In genomic region chr12:75862692-75863471, GRCh38 we compare ENCODE assay signal across 13 cellular contexts.
DNase-seq lines count a peak whose midpoint lies in the region; ATAC-seq, FAIRE-seq and TF ChIP-seq lines count a peak whose summit lies in the region.
"Had no signal": no experiment of that assay in that cellular context is flagged by ENCODE, and none has a peak within 500 bp of the region (broad histone marks: within the 10 kb centered on the region; RNA-seq: fewer than 3 reads in every experiment).

No MANE protein-coding gene starts in this region.

- no peak overlapping the region for H3K27ac ChIP-seq in HepG2 (ENCODE audit: extremely low read length, insufficient read depth, low read length)
- H3K27ac ChIP-seq: esophagus muscularis mucosa had no signal

- no peak for TF ChIP-seq CTCF in HepG2 (CRISPR knock-in tag; IDR thresholded peaks at IDR 0.05)

- H3K4me3 ChIP-seq in HepG2 (replicated peaks in 1 of 3; ENCODE audit: insufficient read depth in 1 of 3, low read depth in 2 of 3, low read length in 3 of 3) = no peak overlapping the region
- H3K4me3 ChIP-seq: esophagus muscularis mucosa, lung had no signal

- POLR2A ChIA-PET in HepG2 (lab: Yijun Ruan, JAX) = interaction anchor here (1.2 to 2.0 kb wide), 2 partner anchors 169 to 196 kb away, joined by 6 to 7 read pairs; partner anchors contain the start of gene PHLDA1

- intact Hi-C loops in HepG2 (cut with micrococcal nuclease; ENCODE audit: unreplicated experiment) = no loop called here

- no peak for FAIRE-seq in HepG2 (lab: Jason Lieb, UNC)
- FAIRE-seq: GM19239 had no signal

- TF ChIP-seq POLR2A in HepG2 (IDR thresholded peaks at IDR 0.05; ENCODE audit: insufficient read depth in 1 of 2, low read depth in 2 of 2, low read length in 2 of 2) = no peak

- 41% methylated on average over 2 of the region's 2 CpGs for WGBS in HepG2 (ENCODE audit: low lambda C conversion rate)

- H3K9ac ChIP-seq in HepG2 (ENCODE audit: insufficient read depth, low read depth, low read length) = no peak overlapping the region

- H3K4me2 ChIP-seq in HepG2 (ENCODE audit: low read depth, low read length) = no peak overlapping the region

- no peaks in the 10 kb centered on the region for H3K36me3 ChIP-seq in HepG2 (replicated peaks in 1 of 2; ENCODE audit: control insufficient read depth in 1 of 2, insufficient read depth in 2 of 2, low read length in 2 of 2)
- H3K36me3 ChIP-seq: esophagus muscularis mucosa had no signal

- CTCF ChIA-PET in HepG2 (lab: Yijun Ruan, JAX; ENCODE audit: low intra/inter-chr PET ratio, low total read pairs) = no interaction called here

- TF ChIP-seq EP300 in HepG2 (IDR thresholded peaks at IDR 0.05; ENCODE audit: low read depth in 2 of 2, low read length in 2 of 2) = no peak
- TF ChIP-seq EP300 in HepG2 (CRISPR knock-in tag; IDR thresholded peaks at IDR 0.05; ENCODE audit: borderline replicate concordance) = no peak

- H3K9me3 ChIP-seq in HepG2 (ENCODE audit: low read length) = no peaks in the 10 kb centered on the region
- H3K9me3 ChIP-seq: esophagus muscularis mucosa had no signal

- in situ Hi-C loops in HepG2 (cut with HindIII; ENCODE audit: extremely low pct_ligation_motif_present, low pct_unique_long_range_greater_than_20kb) = no loop called here

- no peak for TF ChIP-seq RAD21 in HepG2 (CRISPR knock-in tag; IDR thresholded peaks at IDR 0.05)

- no peak; the same call in 2 of the 3 replicates for ATAC-seq in HepG2
- ATAC-seq in GM21360 (IDR thresholded peaks at IDR 0.05; ENCODE audit: unreplicated experiment) = no peak
- no peak for ATAC-seq in HG03442 (IDR thresholded peaks at IDR 0.05; ENCODE audit: unreplicated experiment)
- ATAC-seq: sciatic nerve, WTC11 had no signal

- H4K20me1 ChIP-seq in HepG2 (ENCODE audit: insufficient read depth, low read length) = no peaks in the 10 kb centered on the region

- BruUV-seq in HepG2 (replicated peaks; lab: Mats Ljungman, UMichigan) = no TSS peak

- no peaks in the 10 kb centered on the region for H3K27me3 ChIP-seq in HepG2 (ENCODE audit: control insufficient read depth in 1 of 2, insufficient read depth in 2 of 2, low read length in 2 of 2)
- H3K27me3 ChIP-seq: esophagus muscularis mucosa had no signal

- DNase-seq in CD1c-positive myeloid dendritic cell (ENCODE audit: extremely low spot score) = peak; percentile 7
- peak; percentile 96 for DNase-seq in HS-5 (ENCODE audit: low read depth)
- peak; percentile 52 for DNase-seq in astrocyte of the hippocampus (ENCODE audit: low read depth, low spot score)
- DNase-seq in HepG2 (ENCODE audit: low spot score) = peak; percentile 28
- DNase-seq in NCI-H1105 (lab: John Stamatoyannopoulos, UW) = no peak
- DNase-seq in KG1 (lab: John Stamatoyannopoulos, UW) = no peak

- no peak overlapping the region for H2AFZ ChIP-seq in HepG2 (ENCODE audit: low read length)

- H3K79me2 ChIP-seq in HepG2 (ENCODE audit: insufficient read depth, low read length) = no peaks in the 10 kb centered on the region

- peaks cover 17% of the 10 kb centered on the region; the same call in 1 of the 2 replicates for H3K4me1 ChIP-seq in HepG2 (ENCODE audit: insufficient read depth, low read length)
- H3K4me1 ChIP-seq: esophagus muscularis mucosa had no signal

TF ChIP-seq in HepG2, 621 proteins besides CTCF, POLR2A, EP300 and RAD21:
- TF ChIP-seq ZNF3 (CRISPR knock-in tag; IDR thresholded peaks at IDR 0.05) = peak; percentile 91
- no peak for TF ChIP-seq ZNF207 (IDR thresholded peaks at IDR 0.05; ENCODE audit: borderline replicate concordance)
- no peak for TF ChIP-seq ZNF788 (CRISPR knock-in tag; IDR thresholded peaks at IDR 0.05; ENCODE audit: borderline replicate concordance)
- TF ChIP-seq SMAD1 (CRISPR knock-in tag; IDR thresholded peaks at IDR 0.05; ENCODE audit: borderline replicate concordance, low read depth) = no peak
- no peak for TF ChIP-seq HDAC2 (CRISPR knock-in tag; IDR thresholded peaks at IDR 0.05)
- TF ChIP-seq ZFP37 (CRISPR knock-in tag; IDR thresholded peaks at IDR 0.05; ENCODE audit: borderline replicate concordance) = no peak
- no peak for TF ChIP-seq HMGXB3 (CRISPR knock-in tag; IDR thresholded peaks at IDR 0.05; ENCODE audit: borderline replicate concordance)
- peak; percentile 47; the same call in 1 of the 2 replicates for TF ChIP-seq FOSL2 (CRISPR knock-in tag; IDR thresholded peaks at IDR 0.05)
- no peak for TF ChIP-seq ARNT (IDR thresholded peaks at IDR 0.05)
- no peak for TF ChIP-seq LCORL (IDR thresholded peaks at IDR 0.05)
- no peak for TF ChIP-seq LCORL (CRISPR knock-in tag; IDR thresholded peaks at IDR 0.05)
- TF ChIP-seq SIN3B (IDR thresholded peaks at IDR 0.05; ENCODE audit: low read length) = no peak
- TF ChIP-seq CEBPB (IDR thresholded peaks at IDR 0.05; ENCODE audit: borderline replicate concordance, low read depth, low read length) = 0 out of 2 replicates have a peak, but pooled peaks have one; percentile 0
- TF ChIP-seq TBP (CRISPR knock-in tag; IDR thresholded peaks at IDR 0.05) = no peak

Comparison
In these comparisons a context has a peak if more than half of its experiments do, and no peak if none do; other contexts are left out.
1. DNase-seq: peak in CD1c-positive myeloid dendritic cell (single experiment), HS-5 (single experiment), astrocyte of the hippocampus (single experiment) and HepG2 (single experiment); none in NCI-H1105 (single experiment) and KG1 (single experiment).